In the genomic region with DNA sequence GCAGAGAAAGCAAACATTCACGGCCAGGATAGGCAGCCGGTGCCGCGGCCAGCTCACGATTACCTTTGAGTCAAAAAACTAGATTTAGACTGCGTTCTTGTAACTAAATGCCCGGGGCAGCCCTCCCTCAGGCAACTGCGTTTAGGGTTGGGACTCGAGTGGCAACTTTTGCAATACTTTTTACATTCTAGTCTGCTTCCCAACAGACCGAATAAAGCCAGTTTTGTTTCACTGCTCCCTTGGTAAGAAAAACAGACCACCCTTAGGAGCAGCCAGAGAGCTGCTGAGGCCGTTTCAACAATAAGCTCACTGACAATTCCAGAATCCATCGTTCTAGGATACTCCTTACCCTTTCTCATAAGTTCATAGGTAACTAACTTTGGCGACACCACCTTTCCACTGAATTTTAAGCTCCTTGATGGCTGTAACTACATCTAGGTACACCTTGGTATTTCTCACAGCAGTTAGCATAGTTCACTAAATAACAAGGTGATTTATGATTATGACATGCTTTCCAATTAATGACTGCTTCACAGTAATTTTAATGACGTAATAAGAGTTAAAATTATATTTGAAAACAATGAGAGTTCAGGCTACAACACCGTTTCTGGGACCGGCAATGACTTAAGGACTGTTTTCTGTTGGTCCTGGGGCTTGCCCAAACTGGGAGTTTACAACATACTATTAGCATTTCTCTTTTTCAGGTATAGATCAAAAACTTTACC, we compare ENCODE assay signal across 1 cellular context.
A peak's percentile ranks its signal among the peaks of the same experiment; 100 is the strongest.
TF ChIP-seq lines count a peak whose summit lies in the region.

No MANE protein-coding gene starts in this region.

TF ChIP-seq in GM12878, 131 proteins besides CTCF, POLR2A, EP300 and RAD21 (continued from another document):
- TF ChIP-seq FOS (IDR thresholded peaks at IDR 0.05; ENCODE audit: borderline replicate concordance, extremely low read depth, insufficient read length) (no peak), RUNX3 (IDR thresholded peaks at IDR 0.05; ENCODE audit: low read length) (no peak), SUPT20H (IDR thresholded peaks at IDR 0.05; ENCODE audit: borderline replicate concordance, control insufficient read depth, low read depth, low read length) (no peak), RAD51 (IDR thresholded peaks at IDR 0.05) (no peak), CBFB (IDR thresholded peaks at IDR 0.05; ENCODE audit: low read depth) (no peak), USF2 (IDR thresholded peaks at IDR 0.05; ENCODE audit: borderline replicate concordance, low read depth, low read length) (no peak), MEF2A (IDR thresholded peaks at IDR 0.05; ENCODE audit: insufficient read depth, low read depth, low read length) (no peak), TCF7 (IDR thresholded peaks at IDR 0.05; ENCODE audit: borderline replicate concordance) (no peak), ZBTB33 (IDR thresholded peaks at IDR 0.05) (no peak), WRNIP1 (IDR thresholded peaks at IDR 0.05; ENCODE audit: borderline replicate concordance, low read depth, low read length) (no peak), STAT1 (conservative IDR thresholded peaks at IDR 0.05) (no peak), DPF2 (IDR thresholded peaks at IDR 0.05) (0 out of 2 replicates have a peak, but pooled peaks have one; percentile 39), SUZ12 (IDR thresholded peaks at IDR 0.05; ENCODE audit: unreplicated experiment) (no peak), ZNF592 (IDR thresholded peaks at IDR 0.05) (no peak)
- TF ChIP-seq, protein P1, sequence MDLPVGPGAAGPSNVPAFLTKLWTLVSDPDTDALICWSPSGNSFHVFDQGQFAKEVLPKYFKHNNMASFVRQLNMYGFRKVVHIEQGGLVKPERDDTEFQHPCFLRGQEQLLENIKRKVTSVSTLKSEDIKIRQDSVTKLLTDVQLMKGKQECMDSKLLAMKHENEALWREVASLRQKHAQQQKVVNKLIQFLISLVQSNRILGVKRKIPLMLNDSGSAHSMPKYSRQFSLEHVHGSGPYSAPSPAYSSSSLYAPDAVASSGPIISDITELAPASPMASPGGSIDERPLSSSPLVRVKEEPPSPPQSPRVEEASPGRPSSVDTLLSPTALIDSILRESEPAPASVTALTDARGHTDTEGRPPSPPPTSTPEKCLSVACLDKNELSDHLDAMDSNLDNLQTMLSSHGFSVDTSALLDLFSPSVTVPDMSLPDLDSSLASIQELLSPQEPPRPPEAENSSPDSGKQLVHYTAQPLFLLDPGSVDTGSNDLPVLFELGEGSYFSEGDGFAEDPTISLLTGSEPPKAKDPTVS (IDR thresholded peaks at IDR 0.05; ENCODE audit: low read depth, low read length), result no peak
